In the genomic region with DNA sequence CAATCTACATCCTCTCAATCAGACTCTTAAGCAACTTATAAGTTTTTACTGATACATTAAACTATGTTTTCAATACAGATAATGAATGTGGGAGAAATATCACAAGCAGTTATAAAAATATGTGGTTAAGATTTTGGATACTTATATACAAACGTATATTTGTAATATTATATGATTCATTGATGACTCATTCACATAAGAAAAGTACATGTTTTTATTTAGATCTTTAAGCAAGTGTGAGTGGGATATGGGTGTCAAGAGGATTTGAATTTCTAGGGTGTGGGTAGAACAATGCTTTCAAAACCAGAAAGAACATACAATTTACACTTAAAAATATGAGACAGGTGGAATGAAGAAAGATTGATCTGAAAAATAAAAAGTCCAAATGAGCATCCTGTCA, we compare ENCODE assay signal across 24 cellular contexts. TPM values are rescaled to one million over a fixed set of nuclear protein-coding genes. Genes with fewer than 3 reads are reported as not detected.
DNase-seq lines count a peak whose midpoint lies in the region; ATAC-seq, FAIRE-seq and TF ChIP-seq lines count a peak whose summit lies in the region.
"Had no signal": no experiment of that assay in that cellular context is flagged by ENCODE, and none has a peak within 500 bp of the region (broad histone marks: within the 10 kb centered on the region; RNA-seq: fewer than 3 reads in every experiment).

No MANE protein-coding gene starts in this region.

- no peaks in the 10 kb centered on the region for H3K4me1 ChIP-seq in A549
- peaks cover 10% of the 10 kb centered on the region for H3K4me1 ChIP-seq in PC-3 (ENCODE audit: insufficient read depth, low read length)
- no peaks in the 10 kb centered on the region for H3K4me1 ChIP-seq in foreskin keratinocyte
- H3K4me1 ChIP-seq: BE2C, BLaER1 had no signal

- H3K4me2 ChIP-seq in A549 (no peak overlapping the region), PC-3 (ENCODE audit: low read length) (no peak overlapping the region)
- H3K4me2 ChIP-seq: BLaER1 had no signal

- POLR2A ChIA-PET in A549 (lab: Yijun Ruan, JAX) (no interaction called here), PC-3 (lab: Charles Lee; ENCODE audit: unreplicated experiment) (no interaction called here)

- no peak overlapping the region for H3K4me3 Mint-ChIP-seq in natural killer cell
- H3K4me3 Mint-ChIP-seq: CD14-positive monocyte; CD4-positive, alpha-beta memory T cell; CD4-positive, CD25-positive, alpha-beta regulatory T cell; CD8-positive, alpha-beta memory T cell had no signal

- no peak for DNase-seq in A549 (ENCODE audit: low read depth in 1 of 2, low spot score in 1 of 2)
- DNase-seq in PC-3, result peak; percentile 25
- no peak for DNase-seq in foreskin keratinocyte
- DNase-seq in T-helper 9 cell, result no peak
- no peak for DNase-seq in natural killer cell
- DNase-seq: BE2C; C1 segment of cervical spinal cord; CD4-positive, alpha-beta memory T cell; CD4-positive, CD25-positive, alpha-beta regulatory T cell; CD8-positive, alpha-beta memory T cell; DMS 273 treated with DMSO at 0.1 percent for 48 hours; DMS153; DMS79; DND-41; EL; GF-D8 had no signal

- ATAC-seq in A549 (no peak), PC-3 (peak; percentile 53), foreskin keratinocyte (peak; percentile 54), natural killer cell (no peak)

- H3K4me3 ChIP-seq in A549, result no peak overlapping the region
- no peak overlapping the region for H3K4me3 ChIP-seq in PC-3 (ENCODE audit: low read length)
- H3K4me3 ChIP-seq: BLaER1 had no signal

- TF ChIP-seq CTCF in A549 (IDR thresholded peaks at IDR 0.05) (no peak), PC-3 (conservative IDR thresholded peaks at IDR 0.05; ENCODE audit: low read depth, low read length) (no peak), foreskin keratinocyte (conservative IDR thresholded peaks at IDR 0.05) (no peak), natural killer cell (IDR thresholded peaks at IDR 0.05) (no peak)

- H3K36me3 Mint-ChIP-seq in natural killer cell, result peaks cover 4% of the 10 kb centered on the region
- H3K36me3 Mint-ChIP-seq: CD14-positive monocyte; CD4-positive, alpha-beta memory T cell; CD4-positive, CD25-positive, alpha-beta regulatory T cell; CD8-positive, alpha-beta memory T cell had no signal

- no peak overlapping the region for H2AFZ ChIP-seq in PC-3 (ENCODE audit: low read length)

- H3K9me3 ChIP-seq in A549, result no peaks in the 10 kb centered on the region
- H3K9me3 ChIP-seq in PC-3 (ENCODE audit: low read length), result no peaks in the 10 kb centered on the region
- H3K9me3 ChIP-seq: BE2C, BLaER1 had no signal

- no peaks in the 10 kb centered on the region for H3K27me3 Mint-ChIP-seq in natural killer cell (ENCODE audit: low read depth in 2 of 2)
- H3K27me3 Mint-ChIP-seq: CD4-positive, alpha-beta memory T cell; CD4-positive, CD25-positive, alpha-beta regulatory T cell had no signal

- no peaks in the 10 kb centered on the region for H3K4me1 Mint-ChIP-seq in natural killer cell
- H3K4me1 Mint-ChIP-seq: CD14-positive monocyte; CD4-positive, alpha-beta memory T cell; CD4-positive, CD25-positive, alpha-beta regulatory T cell; CD8-positive, alpha-beta memory T cell had no signal

- H3K27me3 ChIP-seq in PC-3 (ENCODE audit: low read length), result no peaks in the 10 kb centered on the region
- no peaks in the 10 kb centered on the region for H3K27me3 ChIP-seq in foreskin keratinocyte
- H3K27me3 ChIP-seq: BE2C, BLaER1 had no signal

- H3K27ac ChIP-seq in A549 (no peak overlapping the region), PC-3 (ENCODE audit: low read length) (no peak overlapping the region), foreskin keratinocyte (no peak overlapping the region)
- H3K27ac ChIP-seq: 22Rv1, BLaER1 had no signal

- TF ChIP-seq RAD21 in A549 (conservative IDR thresholded peaks at IDR 0.05 in 1 of 2, IDR thresholded peaks at IDR 0.05 in 1 of 2), result no peak

- TF ChIP-seq POLR2A in A549 (IDR thresholded peaks at IDR 0.05; ENCODE audit: low read length), result no peak

- no peak for FAIRE-seq in A549 (lab: Jason Lieb, UNC)
- FAIRE-seq: G401.6, GM12891, GM19239 had no signal

- WGBS in A549 (ENCODE audit: missing lambda C conversion rate), result 2% methylated on average over 1 of the region's 1 CpG

- no TSS peak for BruUV-seq in PC-3 (replicated peaks; lab: Mats Ljungman, UMichigan)

- no peaks in the 10 kb centered on the region for H3F3A ChIP-seq in PC-3 (ENCODE audit: low read length, unreplicated experiment)

- TF ChIP-seq EP300 in A549 (IDR thresholded peaks at IDR 0.05), result no peak

- H3K9me2 ChIP-seq in PC-3 (replicated peaks; ENCODE audit: low read length), result no peaks in the 10 kb centered on the region

- H3K9ac ChIP-seq in PC-3 (ENCODE audit: low read length), result no peak overlapping the region
- H3K9ac ChIP-seq: BLaER1 had no signal

- no peaks in the 10 kb centered on the region for H4K20me1 ChIP-seq in PC-3 (ENCODE audit: low read length)
- H4K20me1 ChIP-seq: BLaER1 had no signal

- H3K79me2 ChIP-seq in PC-3 (ENCODE audit: low read length), result no peaks in the 10 kb centered on the region

- intact Hi-C loops in PC-3 (cut with micrococcal nuclease) (loop anchor here (1.0 kb wide), 1 partner anchor 384 kb away; no protein-coding TSS in a partner anchor), natural killer cell (cut with micrococcal nuclease) (no loop called here)

- peaks cover 15 to 18% of the 10 kb centered on the region in 2 donors for H3K9me3 Mint-ChIP-seq in natural killer cell

- CTCF ChIA-PET in A549 (lab: Yijun Ruan, JAX), result no interaction called here
- CTCF ChIA-PET in PC-3 (lab: Charles Lee), result interaction anchor here (0.8 kb wide), 1 partner anchor 384 kb away, joined by 5 read pairs; no protein-coding TSS in a partner anchor

- no peak overlapping the region for H3K27ac Mint-ChIP-seq in natural killer cell
- H3K27ac Mint-ChIP-seq: CD14-positive monocyte; CD4-positive, alpha-beta memory T cell; CD4-positive, CD25-positive, alpha-beta regulatory T cell; CD8-positive, alpha-beta memory T cell had no signal

- no peaks in the 10 kb centered on the region for H3K36me3 ChIP-seq in PC-3 (ENCODE audit: low read depth, low read length)
- H3K36me3 ChIP-seq: BE2C, BLaER1 had no signal

TF ChIP-seq in A549, 52 proteins besides CTCF, POLR2A, EP300 and RAD21:
- TF ChIP-seq HDAC2 (IDR thresholded peaks at IDR 0.05) (no peak), FOSL2 (IDR thresholded peaks at IDR 0.05) (no peak), FOSL2 (CRISPR knock-in tag; IDR thresholded peaks at IDR 0.05) (peak; percentile 49), BCL3 (IDR thresholded peaks at IDR 0.05) (no peak)

RNA-seq across cellular contexts. Expression of gene ISL1, which starts 36.1 kb away (rescaled TPM):
- polyA plus RNA-seq in A549 (2011; rRNA removed) (not detected in 2 replicates), A549 (2017; fragmentation: RNase III; extraction: RNeasy Plus Mini Kit Qiagen cat#74134 plus additional on column Dnase treatment) (0.04 TPM in 1 of 3 replicates, not detected in the others), foreskin keratinocyte (2.6 and 4.7 TPM in 2 replicates)
- polyA plus RNA-seq in A549 (2012; cell fraction: cytosol; rRNA removed), result not detected in 2 replicates
- polyA plus RNA-seq in A549 (2012; cell fraction: nucleus; rRNA removed), result 0.08 TPM in 1 of 2 replicates, not detected in the other
- polyA minus RNA-seq in A549 (2011; rRNA and poly(A)+ RNA removed), result not detected in 2 replicates
- total RNA-seq in PC-3 (2014; rRNA removed) (1.4 and 1.5 TPM in 2 replicates), foreskin keratinocyte (5.5 and 8.6 TPM in 2 replicates), natural killer cell (not detected)
- total RNA-seq: A172; CD4-positive, alpha-beta memory T cell; CD4-positive, CD25-positive, alpha-beta regulatory T cell; CD8-positive, alpha-beta memory T cell had no signal
- polyA plus RNA-seq: AG04450; CD14-positive monocyte; CD4-positive, alpha-beta memory T cell; CD4-positive, CD25-positive, alpha-beta regulatory T cell; CD8-positive, alpha-beta memory T cell had no signal

Comparison
In these comparisons a context has a peak if more than half of its experiments do, and no peak if none do; other contexts are left out.
1. ATAC-seq: peak in PC-3 (single experiment) and foreskin keratinocyte (single experiment); none in A549 (0 of 2) and natural killer cell (0 of 3).